ENCODE assay signal across 8 cellular contexts in the genomic region with DNA sequence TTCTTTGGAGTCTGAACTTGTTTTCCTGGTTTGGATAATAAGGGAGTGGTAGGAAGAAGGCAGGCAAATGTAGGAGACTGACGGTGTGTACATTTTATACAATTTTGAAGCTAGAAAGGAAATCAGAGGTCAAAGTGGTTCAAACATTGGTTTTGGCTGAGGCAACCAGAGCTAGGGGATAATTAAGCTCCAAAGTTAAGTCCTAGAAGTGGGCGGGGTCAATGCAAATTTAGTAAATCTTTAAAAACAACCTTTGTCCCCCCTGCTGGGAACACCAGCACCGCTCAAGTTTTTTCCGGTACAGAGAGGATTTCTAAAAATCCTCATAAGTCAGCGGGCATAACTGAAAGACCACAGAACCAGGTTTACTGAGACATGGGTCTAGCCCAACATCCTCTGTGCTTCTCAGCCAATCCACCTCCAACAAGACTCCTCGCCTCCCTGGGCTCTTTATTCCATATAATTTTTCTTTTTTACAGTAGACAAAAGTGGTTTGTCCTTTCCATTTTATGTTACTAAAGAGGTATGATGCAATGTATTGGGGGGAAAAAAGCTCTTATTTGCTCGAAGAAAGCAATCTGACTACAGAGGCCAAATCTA. TPM values are rescaled to one million over a fixed set of nuclear protein-coding genes. Genes with fewer than 3 reads are reported as not detected.
DNase-seq lines count a peak whose midpoint lies in the region; ATAC-seq, FAIRE-seq and TF ChIP-seq lines count a peak whose summit lies in the region.

No MANE protein-coding gene starts in this region.

- CTCF ChIA-PET in OCI-LY7 (lab: Charles Lee; ENCODE audit: unreplicated experiment), result no interaction called here

- peaks cover 44% of the 10 kb centered on the region for H3K36me3 ChIP-seq in OCI-LY7 (ENCODE audit: insufficient read depth, low read length)
- peaks cover 0 to 5% (median 2%) of the 10 kb centered on the region in 4 donors for H3K36me3 ChIP-seq in right lobe of liver

- FAIRE-seq in GM12892 (lab: Jason Lieb, UNC), result peak; percentile 66

- ATAC-seq in right lobe of liver, result peak; percentile 36 to 61 (median 43)
- ATAC-seq in GM21390 (IDR thresholded peaks at IDR 0.05; ENCODE audit: unreplicated experiment), result no peak

- H3K27me3 ChIP-seq in right lobe of liver, result no peaks in the 10 kb centered on the region

- H3K4me1 ChIP-seq in OCI-LY7 (ENCODE audit: insufficient read depth, low read length, poor library complexity, severe bottlenecking) (peaks cover 43% of the 10 kb centered on the region), right lobe of liver (peaks cover 0 to 38% (median 7%) of the 10 kb centered on the region in 4 donors)

- POLR2A ChIA-PET in OCI-LY7 (lab: Charles Lee), result interaction anchor here (0.7 to 2.1 kb wide), 5 partner anchors 9 to 26 kb away, joined by 3 to 7 read pairs (median 4); no protein-coding TSS in a partner anchor

- peak overlapping the region; percentile 89 for H3K4me2 ChIP-seq in OCI-LY7 (ENCODE audit: low read length)

- WGBS in right lobe of liver (ENCODE audit: insufficient coverage, low coverage, low lambda C conversion rate, missing lambda C conversion rate), result 3% methylated on average over 7 of the region's 7 CpGs

- peak overlapping the region; percentile 78 for H3K27ac ChIP-seq in OCI-LY7 (ENCODE audit: low read depth, low read length, poor library complexity, severe bottlenecking)
- peak overlapping the region; percentile 89 for H3K27ac ChIP-seq in caudate nucleus (ENCODE audit: low read depth, low read length)
- peak overlapping the region; percentile 84 to 90 (median 87) for H3K27ac ChIP-seq in right lobe of liver
- H3K27ac ChIP-seq in substantia nigra (ENCODE audit: low read depth, low read length, poor library complexity, severe bottlenecking), result peak overlapping the region; percentile 83

- no peaks in the 10 kb centered on the region for H3K9me3 ChIP-seq in OCI-LY7 (ENCODE audit: low read length)
- no peaks in the 10 kb centered on the region for H3K9me3 ChIP-seq in right lobe of liver

- H4K20me1 ChIP-seq in OCI-LY7 (ENCODE audit: insufficient read depth, low read length), result peaks cover 28% of the 10 kb centered on the region

- TF ChIP-seq POLR2A in GM12892 (IDR thresholded peaks at IDR 0.05; ENCODE audit: low read depth, low read length), result no peak
- TF ChIP-seq POLR2A in right lobe of liver (IDR thresholded peaks at IDR 0.05), result peak; percentile 68

- H3K79me2 ChIP-seq in OCI-LY7 (ENCODE audit: insufficient read depth, low read depth, low read length), result peaks cover 77% of the 10 kb centered on the region

- DNase-seq in A172 (ENCODE audit: low spot score), result peak; percentile 42
- DNase-seq in GM12892 (ENCODE audit: insufficient read length), result no peak
- peak; percentile 54 for DNase-seq in OCI-LY7 (ENCODE audit: low spot score)
- peak in 1 of 61 donors; percentile 6 for DNase-seq in caudate nucleus (lab: John Stamatoyannopoulos, UW)
- DNase-seq in right lobe of liver, result peak in 1 of 3 donors; percentile 74
- peak in 2 of 49 donors; percentile 9 to 33 for DNase-seq in substantia nigra (lab: John Stamatoyannopoulos, UW)
- DNase-seq in ureter (ENCODE audit: low spot score), result no peak

- TF ChIP-seq CTCF in OCI-LY7 (conservative IDR thresholded peaks at IDR 0.05; ENCODE audit: low read length) (no peak), right lobe of liver (IDR thresholded peaks at IDR 0.05) (no peak)

- intact Hi-C loops in OCI-LY7 (cut with micrococcal nuclease; ENCODE audit: unreplicated experiment), result loop anchor here (10.0 kb wide), 3 partner anchors 698 to 1902 kb away; a partner anchor contains a TSS
- intact Hi-C loops in right lobe of liver (cut with DNase I), result no loop called here

- no peak overlapping the region for H2AFZ ChIP-seq in OCI-LY7 (ENCODE audit: low read length)

- no peaks in the 10 kb centered on the region for H3K9me2 ChIP-seq in OCI-LY7 (ENCODE audit: insufficient read depth, low read length)

- H3K4me3 ChIP-seq in OCI-LY7 (ENCODE audit: low read depth, low read length, poor library complexity, severe bottlenecking) (peak overlapping the region; percentile 92), right lobe of liver (peak overlapping the region; percentile 70 to 77 (median 74))

- no TSS peak for BruUV-seq in OCI-LY7 (replicated peaks; lab: Mats Ljungman, UMichigan)

RNA-seq across cellular contexts. Expression of a gene that starts 1.7 kb away (rescaled TPM):
- total RNA-seq in A172 (2014; rRNA removed; shearing (Covaris generic)), result 188 and 202 TPM in 2 replicates
- polyA plus RNA-seq in GM12892 (2012; ENCODE audit: missing spikeins), result 56.4 TPM
- 86.5 and 98.5 TPM in 2 replicates for total RNA-seq in OCI-LY7 (2014; rRNA removed; shearing (Covaris generic))
- 109 and 114 TPM in 2 replicates for total RNA-seq in OCI-LY7 (2022)
- 100 to 1,000 TPM; 272 to 652 (median 433) TPM for total RNA-seq in right lobe of liver
- 157 TPM for total RNA-seq in ureter

RNA-seq across cellular contexts. Expression of a gene that starts 2.0 kb away (rescaled TPM):
- 46.7 and 58.8 TPM in 2 replicates for total RNA-seq in A172 (2014; rRNA removed; shearing (Covaris generic))
- polyA plus RNA-seq in GM12892 (2012; ENCODE audit: missing spikeins), result 24.6 TPM
- total RNA-seq in OCI-LY7 (2014; rRNA removed; shearing (Covaris generic)), result 32.8 and 34.3 TPM in 2 replicates
- total RNA-seq in OCI-LY7 (2022) (36.1 and 37.3 TPM in 2 replicates), right lobe of liver (10 to 100 TPM; 22.5 to 33.2 (median 27.2) TPM), ureter (34.1 TPM)

Comparison
In these comparisons a context has a peak if more than half of its experiments do, and no peak if none do; other contexts are left out.
1. DNase-seq: peak in A172 (single experiment) and OCI-LY7 (single experiment); none in GM12892 (single experiment) and ureter (single experiment).
2. Peak in every context shown above with its lines, with median percentiles within 50 percentile points of each other: H3K27ac ChIP-seq.